ENCODE assay signal across 17 cellular contexts in genomic region chr12:3145036-3145435, GRCh38.
DNase-seq lines count a peak whose midpoint lies in the region; ATAC-seq and TF ChIP-seq lines count a peak whose summit lies in the region.
"Had no signal": no experiment of that assay in that cellular context is flagged by ENCODE, and none has a peak within 500 bp of the region (broad histone marks: within the 10 kb centered on the region; RNA-seq: fewer than 3 reads in every experiment).

No MANE protein-coding gene starts in this region.

- no peak for TF ChIP-seq EP300 in SK-N-SH (IDR thresholded peaks at IDR 0.05; ENCODE audit: borderline replicate concordance in 1 of 2, low read depth in 1 of 2, low read length in 1 of 2)

- no peaks in the 10 kb centered on the region for H3K9me3 ChIP-seq in SK-N-SH
- H3K9me3 ChIP-seq in aorta (ENCODE audit: control insufficient read depth, low read length) = no peaks in the 10 kb centered on the region
- H3K9me3 ChIP-seq: HAP-1 had no signal

- DNase-seq in SK-N-SH = peak; percentile 10
- peak; percentile 84 for DNase-seq in cardiac septum (ENCODE audit: low spot score)
- peak; percentile 79 for DNase-seq in left lobe of liver (ENCODE audit: low spot score)
- peak; percentile 42 to 45 for DNase-seq in aorta
- no peak for DNase-seq in DMS153 treated with DMSO at 0.1 percent for 48 hours (lab: John Stamatoyannopoulos, UW; ENCODE audit: unreplicated experiment)
- no peak for DNase-seq in NCI-H1436 treated with DMSO at 0.1 percent for 48 hours (lab: John Stamatoyannopoulos, UW)
- DNase-seq: CD8-positive, alpha-beta T cell; DND-41; GF-D8; KBM-7; NCI-H1092; NCI-H1694; NK-92 treated with Interleukin-12 subunit alpha and Interleukin-12 subunit beta, amount 100 ng/mL, for 24 hours had no signal

- H2AFZ ChIP-seq in SK-N-SH (ENCODE audit: low read depth) = no peak overlapping the region

- H3K4me3 ChIP-seq in SK-N-SH (ENCODE audit: low read depth in 2 of 2, low read length in 1 of 2) (no peak overlapping the region), aorta (ENCODE audit: low read length in 2 of 2) (no peak overlapping the region)
- H3K4me3 ChIP-seq: HAP-1 had no signal

- no peak for ATAC-seq in SK-N-SH treated with all-trans-retinoic acid at 6 μM for 48 hours
- peak; percentile 89 for ATAC-seq in left lobe of liver
- ATAC-seq in aorta (ENCODE audit: low FRiP score) = no peak
- ATAC-seq in GM19328 (IDR thresholded peaks at IDR 0.05; ENCODE audit: unreplicated experiment) = no peak
- ATAC-seq: CD8-positive, alpha-beta T cell had no signal

- TF ChIP-seq CTCF in SK-N-SH (IDR thresholded peaks at IDR 0.05) = no peak

- H3K4me2 ChIP-seq in SK-N-SH = no peak overlapping the region

- H3K27ac ChIP-seq in SK-N-SH (ENCODE audit: low read depth in 2 of 2, low read length in 1 of 2) = no peak overlapping the region
- no peak overlapping the region for H3K27ac ChIP-seq in aorta (ENCODE audit: low read depth in 1 of 2, low read length in 2 of 2)
- H3K27ac ChIP-seq: 22Rv1 had no signal

- WGBS in SK-N-SH (ENCODE audit: low lambda C conversion rate) = 92% methylated on average over 13 of the region's 13 CpGs
- 85 to 91% methylated on average over 13 of the region's 13 CpGs for WGBS in aorta, 2 donors

- intact Hi-C loops in cardiac septum (cut with DNase I) (no loop called here), aorta (cut with DNase I) (no loop called here)

- no peak overlapping the region for H3K9ac ChIP-seq in SK-N-SH

- no peaks in the 10 kb centered on the region for H3K36me3 ChIP-seq in SK-N-SH (replicated peaks in 1 of 2; ENCODE audit: control insufficient read depth in 1 of 2, insufficient read depth in 2 of 2, low read length in 1 of 2)
- no peaks in the 10 kb centered on the region for H3K36me3 ChIP-seq in aorta (ENCODE audit: control insufficient read depth in 1 of 2, insufficient read depth in 2 of 2, low read length in 1 of 2)
- H3K36me3 ChIP-seq: HAP-1 had no signal

- H3K27me3 ChIP-seq in SK-N-SH (ENCODE audit: insufficient read depth) (no peaks in the 10 kb centered on the region), aorta (ENCODE audit: control insufficient read depth in 1 of 2, insufficient read depth in 2 of 2, low read length in 1 of 2) (no peaks in the 10 kb centered on the region)

- CTCF ChIA-PET in SK-N-SH (lab: Yijun Ruan, JAX) = interaction anchor here (0.7 to 5.3 kb wide), 11 partner anchors 9 to 155 kb away, joined by 3 to 37 read pairs (median 4); no protein-coding TSS in a partner anchor

- peaks cover 22% of the 10 kb centered on the region; the same call in 1 of the 2 replicates for H4K20me1 ChIP-seq in SK-N-SH (ENCODE audit: insufficient read depth)

- no peaks in the 10 kb centered on the region for H3F3A ChIP-seq in SK-N-SH (replicated peaks; ENCODE audit: insufficient read depth)

- H3K79me2 ChIP-seq in SK-N-SH (ENCODE audit: insufficient read depth) = no peaks in the 10 kb centered on the region; the same call in 1 of the 2 replicates

- TF ChIP-seq RAD21 in SK-N-SH (IDR thresholded peaks at IDR 0.05; ENCODE audit: low read length) = no peak

- H3K4me1 ChIP-seq in SK-N-SH (ENCODE audit: control insufficient read depth in 1 of 2, insufficient read depth in 2 of 2, low read depth in 1 of 2, low read length in 1 of 2) (peaks cover 0 to 14% of the 10 kb centered on the region in 2 experiments; a peak in 1 of 4 replicates), aorta (ENCODE audit: control insufficient read depth in 1 of 2, insufficient read depth in 2 of 2, low read length in 2 of 2) (no peaks in the 10 kb centered on the region)
- H3K4me1 ChIP-seq: HAP-1 had no signal

- no peaks in the 10 kb centered on the region for H3K9me2 ChIP-seq in SK-N-SH

- POLR2A ChIA-PET in SK-N-SH (lab: Yijun Ruan, JAX) = no interaction called here

TF ChIP-seq in SK-N-SH, 30 proteins besides CTCF, POLR2A, EP300 and RAD21 (continues in another document):
- TF ChIP-seq USF2 (IDR thresholded peaks at IDR 0.05; ENCODE audit: borderline replicate concordance, low read depth, low read length) = no peak
- no peak for TF ChIP-seq USF1 (IDR thresholded peaks at IDR 0.05; ENCODE audit: borderline replicate concordance, low read depth)
- TF ChIP-seq GABPA (IDR thresholded peaks at IDR 0.05; ENCODE audit: low read depth) = no peak
- TF ChIP-seq TAF1 (IDR thresholded peaks at IDR 0.05; ENCODE audit: borderline replicate concordance, low read depth, low read length) = no peak
- TF ChIP-seq RFX5 (IDR thresholded peaks at IDR 0.05; ENCODE audit: low read length) = no peak
- TF ChIP-seq TCF12 (IDR thresholded peaks at IDR 0.05) = no peak
- no peak for TF ChIP-seq NRF1 (IDR thresholded peaks at IDR 0.05; ENCODE audit: low read depth, low read length)
- no peak for TF ChIP-seq RCOR1 (IDR thresholded peaks at IDR 0.05; ENCODE audit: low read length)
- no peak for TF ChIP-seq RXRA (IDR thresholded peaks at IDR 0.05; ENCODE audit: borderline replicate concordance, low read depth)
- TF ChIP-seq, protein P1, sequence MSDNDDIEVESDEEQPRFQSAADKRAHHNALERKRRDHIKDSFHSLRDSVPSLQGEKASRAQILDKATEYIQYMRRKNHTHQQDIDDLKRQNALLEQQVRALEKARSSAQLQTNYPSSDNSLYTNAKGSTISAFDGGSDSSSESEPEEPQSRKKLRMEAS (IDR thresholded peaks at IDR 0.05; ENCODE audit: low read depth) = no peak
- TF ChIP-seq CHD2 (IDR thresholded peaks at IDR 0.05; ENCODE audit: low read length, partially characterized antibody) = no peak
- TF ChIP-seq SMC3 (IDR thresholded peaks at IDR 0.05; ENCODE audit: low read depth, low read length) = no peak
- TF ChIP-seq ELF1 (IDR thresholded peaks at IDR 0.05) = no peak
- TF ChIP-seq GATA2 (CRISPR knock-in tag; IDR thresholded peaks at IDR 0.05) = no peak
- TF ChIP-seq JUND (IDR thresholded peaks at IDR 0.05) = no peak
- TF ChIP-seq POLR2AphosphoS5 (IDR thresholded peaks at IDR 0.05; ENCODE audit: low read depth, low read length) = no peak
- TF ChIP-seq FOSL2 (IDR thresholded peaks at IDR 0.05; ENCODE audit: borderline replicate concordance, low read depth) = no peak
- no peak for TF ChIP-seq TEAD4 (IDR thresholded peaks at IDR 0.05; ENCODE audit: borderline replicate concordance, insufficient read depth)

TF ChIP-seq in SK-N-SH treated with all-trans-retinoic acid at 6 μM for 48 hours, 23 proteins besides CTCF, POLR2A, EP300 and RAD21:
- no peak for TF ChIP-seq GLIS3 (CRISPR knock-in tag; IDR thresholded peaks at IDR 0.05)
- TF ChIP-seq ESRRG (CRISPR knock-in tag; IDR thresholded peaks at IDR 0.05) = no peak
- no peak for TF ChIP-seq ISL1 (CRISPR knock-in tag; IDR thresholded peaks at IDR 0.05)

Comparison
In these comparisons a context has a peak if more than half of its experiments do, and no peak if none do; other contexts are left out.
1. DNase-seq: peak in SK-N-SH (single experiment), cardiac septum (single experiment), left lobe of liver (single experiment) and aorta (2 of 2); none in DMS153 treated with DMSO at 0.1 percent for 48 hours (single experiment) and NCI-H1436 treated with DMSO at 0.1 percent for 48 hours (single experiment).